Comparison of ENCODE assay signal across 10 cellular contexts in genomic region chr2:37326285-37326684, GRCh38. TPM values are rescaled to one million over a fixed set of nuclear protein-coding genes. Genes with fewer than 3 reads are reported as not detected.
DNase-seq lines count a peak whose midpoint lies in the region; ATAC-seq, FAIRE-seq and TF ChIP-seq lines count a peak whose summit lies in the region.
"Had no signal": no experiment of that assay in that cellular context is flagged by ENCODE, and none has a peak within 500 bp of the region (broad histone marks: within the 10 kb centered on the region; RNA-seq: fewer than 3 reads in every experiment).

No MANE protein-coding gene starts in this region.

- no peaks in the 10 kb centered on the region for H3K9me2 ChIP-seq in hepatocyte (replicated peaks; ENCODE audit: insufficient read depth)

- peak overlapping the region; percentile 89 for H3K4me3 Mint-ChIP-seq in HFFc6

- TF ChIP-seq POLR2A in adrenal gland (IDR thresholded peaks at IDR 0.05) (peak in 1 of 2 donors; percentile 64), spleen (IDR thresholded peaks at IDR 0.05) (no peak), GM12892 (IDR thresholded peaks at IDR 0.05; ENCODE audit: low read depth, low read length) (no peak)

- DNase-seq in HFFc6 (peak; percentile 82), adrenal gland (peak; percentile 63 to 83 (median 77)), hepatocyte (ENCODE audit: low spot score) (peak; percentile 63), spleen (no peak), GM12892 (ENCODE audit: insufficient read length) (no peak)
- DNase-seq in central memory CD4-positive, alpha-beta T cell = no peak

- peaks cover 9% of the 10 kb centered on the region for H4K20me1 ChIP-seq in hepatocyte (ENCODE audit: insufficient read depth, poor library complexity, severe bottlenecking)

- WGBS in adrenal gland, 4 donors = 0 to 4% (median 1%) methylated on average over 2 of the region's 2 CpGs
- 11% methylated on average over 2 of the region's 2 CpGs for WGBS in hepatocyte (ENCODE audit: low lambda C conversion rate, missing lambda C conversion rate)
- 10 to 31% (median 14%) methylated on average over 2 of the region's 2 CpGs for WGBS in spleen, 5 donors

- H3K27me3 ChIP-seq in adrenal gland = no peaks in the 10 kb centered on the region
- no peaks in the 10 kb centered on the region for H3K27me3 ChIP-seq in hepatocyte
- peaks cover 0 to 9% (median 0%) of the 10 kb centered on the region in 7 donors for H3K27me3 ChIP-seq in spleen (replicated peaks in 1 of 7)
- H3K27me3 ChIP-seq: cardiac muscle cell had no signal

- H3K27ac ChIP-seq in adrenal gland (peak overlapping the region; percentile 85 to 98 (median 94)), hepatocyte (peak overlapping the region; percentile 81), spleen (peak overlapping the region in 7 of 8 donors; percentile 91 to 97 (median 95))
- H3K27ac ChIP-seq: cardiac muscle cell, HL-60 had no signal

- H3K9me3 ChIP-seq in adrenal gland (replicated peaks in 1 of 3) (no peaks in the 10 kb centered on the region), hepatocyte (ENCODE audit: low read depth) (no peaks in the 10 kb centered on the region), spleen (no peaks in the 10 kb centered on the region)

- no peaks in the 10 kb centered on the region for H3K9me3 Mint-ChIP-seq in HFFc6

- H3K36me3 Mint-ChIP-seq in HFFc6 (ENCODE audit: low read depth) = peaks cover 11% of the 10 kb centered on the region

- no peak for ATAC-seq in GM19328 (IDR thresholded peaks at IDR 0.05; ENCODE audit: unreplicated experiment)
- no peak for ATAC-seq in HG03432 (IDR thresholded peaks at IDR 0.05; ENCODE audit: unreplicated experiment)

- peaks cover 50% of the 10 kb centered on the region for H3K4me1 Mint-ChIP-seq in HFFc6 (ENCODE audit: low read depth)

- peak overlapping the region in 2 of 4 donors; percentile 29 to 96 for H3K4me3 ChIP-seq in adrenal gland
- peak overlapping the region; percentile 6 for H3K4me3 ChIP-seq in hepatocyte
- peak overlapping the region in 2 of 8 donors; percentile 80 to 87 for H3K4me3 ChIP-seq in spleen
- H3K4me3 ChIP-seq: cardiac muscle cell had no signal

- peak overlapping the region; percentile 78 for H3K27ac Mint-ChIP-seq in HFFc6

- peaks cover 27% of the 10 kb centered on the region for H3K79me2 ChIP-seq in hepatocyte

- H2AFZ ChIP-seq in hepatocyte = peak overlapping the region; percentile 54

- no peak for TF ChIP-seq CTCF in HFFc6 (IDR thresholded peaks at IDR 0.05)
- TF ChIP-seq CTCF in adrenal gland (IDR thresholded peaks at IDR 0.05) = no peak
- no peak for TF ChIP-seq CTCF in hepatocyte (IDR thresholded peaks at IDR 0.05; ENCODE audit: poor library complexity)
- TF ChIP-seq CTCF in spleen (IDR thresholded peaks at IDR 0.05 in 8 of 11, conservative IDR thresholded peaks at IDR 0.05 in 3 of 11) = no peak

- H3K27me3 Mint-ChIP-seq in HFFc6 (ENCODE audit: insufficient read depth) = peaks cover 4% of the 10 kb centered on the region; the same call in 1 of the 2 replicates

- H3K36me3 ChIP-seq in adrenal gland (replicated peaks in 1 of 2) = no peaks in the 10 kb centered on the region
- H3K36me3 ChIP-seq in hepatocyte (replicated peaks; ENCODE audit: insufficient read depth, low read depth) = no peaks in the 10 kb centered on the region
- no peaks in the 10 kb centered on the region for H3K36me3 ChIP-seq in spleen
- H3K36me3 ChIP-seq: cardiac muscle cell had no signal

- H3K4me2 ChIP-seq in hepatocyte = peak overlapping the region; percentile 84

- H3K4me1 ChIP-seq in adrenal gland (replicated peaks in 1 of 2) (peaks cover 19 to 34% of the 10 kb centered on the region in 2 donors), hepatocyte (ENCODE audit: insufficient read depth) (peaks cover 7% of the 10 kb centered on the region), spleen (peaks cover 16 to 55% (median 38%) of the 10 kb centered on the region in 6 donors)

- intact Hi-C loops in adrenal gland (cut with DNase I) (no loop called here), spleen (cut with DNase I; ENCODE audit: low total_unique reads) (no loop called here)

- no peak for FAIRE-seq in GM12892 (lab: Jason Lieb, UNC)

RNA-seq across cellular contexts. Expression of gene PRKD3, which starts 1.7 kb away (rescaled TPM):
- total RNA-seq in HFFc6 (2021; fragmentation: NEBNext Ultra II Directional; extraction: Animal tissue kit (Norgen Biotek cat#: 25700)) = 10 to 100 TPM; 19.9 to 33.7 (median 27.5) TPM
- 100 to 1,000 TPM in 1 of 8 donors, 10 to 100 TPM in 7; 31.7 to 136 (median 56.8) TPM for total RNA-seq in adrenal gland
- 10 to 100 TPM; 10.9 to 69.1 (median 15.3) TPM for polyA plus RNA-seq in adrenal gland
- 35.9 and 36.4 TPM in 2 replicates for total RNA-seq in hepatocyte
- 17.3 and 20.7 TPM in 2 replicates for polyA plus RNA-seq in hepatocyte
- total RNA-seq in spleen = 10 to 100 TPM; 50.9 to 78.4 (median 76.2) TPM
- polyA plus RNA-seq in spleen = 10 to 100 TPM; 12.2 to 21.0 (median 13.3) TPM
- polyA plus RNA-seq in GM12892 (2012; ENCODE audit: missing spikeins) = 46.3 TPM

RNA-seq across cellular contexts. Expression of gene QPCT, which starts 18.1 kb away (rescaled TPM):
- 1 to 10 TPM; 4.4 to 7.2 (median 5.4) TPM for total RNA-seq in HFFc6 (2021; fragmentation: NEBNext Ultra II Directional; extraction: Animal tissue kit (Norgen Biotek cat#: 25700))
- 100 to 1,000 TPM in 7 of 8 donors, 10 to 100 TPM in 1; 83.1 to 554 (median 207) TPM for total RNA-seq in adrenal gland
- 100 to 1,000 TPM in 2 of 3 donors, 10 to 100 TPM in 1; 30.6 to 746 (median 180) TPM for polyA plus RNA-seq in adrenal gland
- 2.0 TPM in 1 of 2 replicates, not detected in the other for total RNA-seq in hepatocyte
- polyA plus RNA-seq in hepatocyte = 0.36 and 0.81 TPM in 2 replicates
- total RNA-seq in spleen = 10 to 100 TPM; 11.5 to 46.0 (median 24.4) TPM
- 1 to 10 TPM; 4.2 to 9.4 (median 4.4) TPM for polyA plus RNA-seq in spleen
- polyA plus RNA-seq in GM12892 (2012; ENCODE audit: missing spikeins) = 2.4 TPM
- polyA plus RNA-seq: cardiac muscle cell had no signal

Comparison
In these comparisons a context has a peak if more than half of its experiments do, and no peak if none do; other contexts are left out.
1. DNase-seq: peak in HFFc6 (single experiment), adrenal gland (7 of 7) and hepatocyte (single experiment); none in spleen (single experiment), GM12892 (single experiment) and central memory CD4-positive, alpha-beta T cell (single experiment).
2. Peak in every context shown above with its lines, with median percentiles within 50 percentile points of each other: H3K27ac ChIP-seq.